ENCODE assay signal across 8 cellular contexts in the genomic region with DNA sequence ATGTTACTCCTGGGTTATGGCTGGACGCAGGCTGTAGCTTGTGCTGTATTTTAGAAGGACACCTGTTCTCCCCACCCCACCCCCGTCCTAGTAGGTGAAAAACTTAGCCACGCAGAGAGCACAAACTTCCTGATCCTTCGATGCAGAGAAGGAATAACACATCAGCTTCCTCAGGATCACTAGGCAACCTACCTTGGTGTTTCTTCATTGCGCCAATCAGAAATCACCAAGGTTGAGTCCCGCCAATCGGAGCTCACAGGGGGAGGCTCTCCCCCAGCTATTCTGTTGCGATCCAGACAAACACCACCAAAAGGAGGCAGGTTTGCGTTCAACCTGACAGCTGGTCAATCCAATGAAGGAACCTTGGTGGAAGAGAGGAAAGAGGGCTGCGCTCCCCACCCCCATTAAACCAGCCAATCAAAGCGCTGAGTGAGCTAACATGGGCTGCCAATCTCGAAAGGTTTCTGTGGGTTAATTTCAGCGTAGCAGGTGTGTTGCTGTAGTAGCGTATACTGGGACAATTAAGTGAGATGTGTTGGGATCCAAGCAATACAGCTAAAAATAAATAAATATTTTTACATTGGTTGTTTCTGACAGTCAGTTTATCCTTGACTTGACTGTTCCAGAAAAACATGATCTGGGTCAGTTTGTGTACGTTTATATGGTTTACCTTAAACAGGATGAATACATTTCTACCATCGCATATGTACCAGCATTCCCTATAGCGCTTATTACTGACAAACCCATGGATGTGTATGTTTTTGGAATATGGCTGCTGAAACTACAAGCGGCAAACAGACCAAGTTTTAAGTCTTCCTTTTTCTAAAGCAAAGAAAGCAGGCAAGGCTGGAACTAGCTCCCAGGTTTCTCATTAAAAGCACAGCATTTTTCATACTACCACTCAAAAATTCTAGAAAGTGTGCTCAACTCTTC. TPM values are rescaled to one million over a fixed set of nuclear protein-coding genes. Genes with fewer than 3 reads are reported as not detected.
DNase-seq lines count a peak whose midpoint lies in the region; ATAC-seq lines count a peak whose summit lies in the region.

A gene (minus strand): TSS at position 160 of the 933 bp plus-strand sequence. CDS start 2,316 bp downstream, outside the sequence.

- in situ Hi-C loops in endometrial microvascular endothelial cells (cut with HindIII; ENCODE audit: inconsistent ontology term, low pct_unique_long_range_greater_than_20kb, low sequenced_read_pairs), result no loop called here

- no peaks in the 10 kb centered on the region for H3K4me1 ChIP-seq in NT2/D1 (ENCODE audit: insufficient read depth, insufficient read length)

- ATAC-seq in GM21381 (IDR thresholded peaks at IDR 0.05; ENCODE audit: unreplicated experiment), result peak; percentile 99
- peak; percentile 100 for ATAC-seq in activated CD8-positive, alpha-beta memory T cell treated with anti-CD3 and anti-CD28 coated beads, Interleukin-2, amount 10 ng/mL, durations not matched to agents 7 days and 5 days

- DNase-seq in COLO668 (lab: John Stamatoyannopoulos, UW; ENCODE audit: unreplicated experiment) (peak; percentile 96), HUDEP-2 (lab: John Stamatoyannopoulos, UW; ENCODE audit: unreplicated experiment in 76 of 76) (peak in 75 of 76 experiments; percentile 15 to 99 (median 94)), NT2/D1 (ENCODE audit: low read depth, low spot score) (peak; percentile 100), mesenteric fat pad (ENCODE audit: low spot score) (no peak)
- peak; percentile 97 for DNase-seq in activated CD8-positive, alpha-beta memory T cell treated with anti-CD3 and anti-CD28 coated beads, Interleukin-2, amount 10 ng/mL, durations not matched to agents 7 days and 5 days
- DNase-seq in stimulated activated CD8-positive, alpha-beta memory T cell treated with anti-CD3 and anti-CD28 coated beads, Interleukin-15, amount 100 ng/mL, for 24 hours (ENCODE audit: low read depth), result peak; percentile 43

- peaks cover 21% of the 10 kb centered on the region for H3K36me3 ChIP-seq in NT2/D1 (ENCODE audit: insufficient read depth, insufficient read length, low read length)

- H3K4me1 Mint-ChIP-seq in activated CD8-positive, alpha-beta memory T cell treated with anti-CD3 and anti-CD28 coated beads, Interleukin-2, amount 10 ng/mL, durations not matched to agents 7 days and 5 days, result peaks cover 23% of the 10 kb centered on the region

- H3K4me3 Mint-ChIP-seq in activated CD8-positive, alpha-beta memory T cell treated with anti-CD3 and anti-CD28 coated beads, Interleukin-2, amount 10 ng/mL, durations not matched to agents 7 days and 5 days, result peak within 1 kb of the TSS; percentile 97

- no peaks in the 10 kb centered on the region for H3K27me3 ChIP-seq in NT2/D1 (ENCODE audit: insufficient read depth, insufficient read length)

- H3K9me3 ChIP-seq in NT2/D1 (ENCODE audit: insufficient read depth, low read length), result no peaks in the 10 kb centered on the region

- peaks cover 5% of the 10 kb centered on the region for H3K27me3 Mint-ChIP-seq in activated CD8-positive, alpha-beta memory T cell treated with anti-CD3 and anti-CD28 coated beads, Interleukin-2, amount 10 ng/mL, durations not matched to agents 7 days and 5 days

- H3K36me3 Mint-ChIP-seq in activated CD8-positive, alpha-beta memory T cell treated with anti-CD3 and anti-CD28 coated beads, Interleukin-2, amount 10 ng/mL, durations not matched to agents 7 days and 5 days, result peaks cover 12% of the 10 kb centered on the region

- CTCF ChIA-PET in activated CD8-positive, alpha-beta memory T cell treated with anti-CD3 and anti-CD28 coated beads, Interleukin-2, amount 10 ng/mL, durations not matched to agents 7 days and 5 days (lab: Charles Lee), result interaction anchor here (0.8 to 1.5 kb wide), 9 partner anchors 13 to 374 kb away, joined by 3 to 7 read pairs (median 3); a partner anchor contains a TSS

- H3K27ac Mint-ChIP-seq in activated CD8-positive, alpha-beta memory T cell treated with anti-CD3 and anti-CD28 coated beads, Interleukin-2, amount 10 ng/mL, durations not matched to agents 7 days and 5 days, result peak within 1 kb of the TSS; percentile 85

- no peaks in the 10 kb centered on the region for H3K9me3 Mint-ChIP-seq in activated CD8-positive, alpha-beta memory T cell treated with anti-CD3 and anti-CD28 coated beads, Interleukin-2, amount 10 ng/mL, durations not matched to agents 7 days and 5 days (ENCODE audit: low read depth)

- H3K9ac ChIP-seq in NT2/D1 (ENCODE audit: insufficient read length, low read depth), result peak within 1 kb of the TSS; percentile 81

- H3K4me3 ChIP-seq in NT2/D1 (ENCODE audit: insufficient read length, low read depth), result peak within 1 kb of the TSS; percentile 91

RNA-seq across cellular contexts. Expression of the gene that starts here (rescaled TPM):
- total RNA-seq in activated CD8-positive, alpha-beta memory T cell treated with anti-CD3 and anti-CD28 coated beads, Interleukin-2, amount 10 ng/mL, durations not matched to agents 7 days and 5 days, result 10 to 100 TPM; 20.7 to 22.6 TPM
- total RNA-seq in endometrial microvascular endothelial cells (ENCODE audit: inconsistent ontology term) (28.6 TPM), mesenteric fat pad (19.1 TPM)
